In the genomic region with DNA sequence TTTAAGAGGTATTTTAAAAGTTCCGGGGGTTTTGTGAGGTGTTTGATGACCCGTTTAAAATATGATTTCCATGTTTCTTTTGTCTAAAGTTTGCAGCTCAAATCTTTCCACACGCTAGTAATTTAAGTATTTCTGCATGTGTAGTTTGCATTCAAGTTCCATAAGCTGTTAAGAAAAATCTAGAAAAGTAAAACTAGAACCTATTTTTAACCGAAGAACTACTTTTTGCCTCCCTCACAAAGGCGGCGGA, we compare ENCODE assay signal across 1 cellular context.
TF ChIP-seq lines count a peak whose summit lies in the region.

No MANE protein-coding gene starts in this region.

TF ChIP-seq in HepG2, 621 proteins besides CTCF, POLR2A, EP300 and RAD21 (continued from another document):
- TF ChIP-seq ATF7 (IDR thresholded peaks at IDR 0.05) (0 out of 2 replicates have a peak, but pooled peaks have one; percentile 14), ATF7 (CRISPR knock-in tag; IDR thresholded peaks at IDR 0.05) (no peak), ZNF143 (CRISPR knock-in tag; IDR thresholded peaks at IDR 0.05) (no peak), REPIN1 (CRISPR knock-in tag; IDR thresholded peaks at IDR 0.05; ENCODE audit: borderline replicate concordance, low read depth) (no peak), CEBPG (CRISPR knock-in tag; IDR thresholded peaks at IDR 0.05) (no peak), ATF1 (CRISPR knock-in tag; IDR thresholded peaks at IDR 0.05) (no peak; the same call in 1 of the 2 replicates)
- TF ChIP-seq, protein P1, sequence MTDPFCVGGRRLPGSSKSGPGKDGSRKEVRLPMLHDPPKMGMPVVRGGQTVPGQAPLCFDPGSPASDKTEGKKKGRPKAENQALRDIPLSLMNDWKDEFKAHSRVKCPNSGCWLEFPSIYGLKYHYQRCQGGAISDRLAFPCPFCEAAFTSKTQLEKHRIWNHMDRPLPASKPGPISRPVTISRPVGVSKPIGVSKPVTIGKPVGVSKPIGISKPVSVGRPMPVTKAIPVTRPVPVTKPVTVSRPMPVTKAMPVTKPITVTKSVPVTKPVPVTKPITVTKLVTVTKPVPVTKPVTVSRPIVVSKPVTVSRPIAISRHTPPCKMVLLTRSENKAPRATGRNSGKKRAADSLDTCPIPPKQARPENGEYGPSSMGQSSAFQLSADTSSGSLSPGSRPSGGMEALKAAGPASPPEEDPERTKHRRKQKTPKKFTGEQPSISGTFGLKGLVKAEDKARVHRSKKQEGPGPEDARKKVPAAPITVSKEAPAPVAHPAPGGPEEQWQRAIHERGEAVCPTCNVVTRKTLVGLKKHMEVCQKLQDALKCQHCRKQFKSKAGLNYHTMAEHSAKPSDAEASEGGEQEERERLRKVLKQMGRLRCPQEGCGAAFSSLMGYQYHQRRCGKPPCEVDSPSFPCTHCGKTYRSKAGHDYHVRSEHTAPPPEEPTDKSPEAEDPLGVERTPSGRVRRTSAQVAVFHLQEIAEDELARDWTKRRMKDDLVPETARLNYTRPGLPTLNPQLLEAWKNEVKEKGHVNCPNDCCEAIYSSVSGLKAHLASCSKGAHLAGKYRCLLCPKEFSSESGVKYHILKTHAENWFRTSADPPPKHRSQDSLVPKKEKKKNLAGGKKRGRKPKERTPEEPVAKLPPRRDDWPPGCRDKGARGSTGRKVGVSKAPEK (CRISPR knock-in tag; IDR thresholded peaks at IDR 0.05; ENCODE audit: borderline replicate concordance) = no peak
- TF ChIP-seq, protein P2, sequence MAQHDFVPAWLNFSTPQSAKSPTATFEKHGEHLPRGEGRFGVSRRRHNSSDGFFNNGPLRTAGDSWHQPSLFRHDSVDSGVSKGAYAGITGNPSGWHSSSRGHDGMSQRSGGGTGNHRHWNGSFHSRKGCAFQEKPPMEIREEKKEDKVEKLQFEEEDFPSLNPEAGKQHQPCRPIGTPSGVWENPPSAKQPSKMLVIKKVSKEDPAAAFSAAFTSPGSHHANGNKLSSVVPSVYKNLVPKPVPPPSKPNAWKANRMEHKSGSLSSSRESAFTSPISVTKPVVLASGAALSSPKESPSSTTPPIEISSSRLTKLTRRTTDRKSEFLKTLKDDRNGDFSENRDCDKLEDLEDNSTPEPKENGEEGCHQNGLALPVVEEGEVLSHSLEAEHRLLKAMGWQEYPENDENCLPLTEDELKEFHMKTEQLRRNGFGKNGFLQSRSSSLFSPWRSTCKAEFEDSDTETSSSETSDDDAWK (CRISPR knock-in tag; IDR thresholded peaks at IDR 0.05) = no peak
